In genomic region chr10:79349072-79349491, GRCh38 we compare ENCODE assay signal across 9 cellular contexts. TPM values are rescaled to one million over a fixed set of nuclear protein-coding genes. Genes with fewer than 3 reads are reported as not detected.
DNase-seq lines count a peak whose midpoint lies in the region; ATAC-seq and TF ChIP-seq lines count a peak whose summit lies in the region.
"Had no signal": no experiment of that assay in that cellular context is flagged by ENCODE, and none has a peak within 500 bp of the region (broad histone marks: within the 10 kb centered on the region; RNA-seq: fewer than 3 reads in every experiment).

No MANE protein-coding gene starts in this region.

- no peaks in the 10 kb centered on the region for H3K9me3 Mint-ChIP-seq in activated naive CD8-positive, alpha-beta T cell treated with anti-CD3 and anti-CD28 coated beads, Interleukin-2, amount 50 U/mL, for 24 hours
- no peaks in the 10 kb centered on the region for H3K9me3 Mint-ChIP-seq in memory B cell

- H3K4me3 ChIP-seq in heart right ventricle (peak overlapping the region in 5 of 10 donors; percentile 77 to 94 (median 80)), upper lobe of left lung (peak overlapping the region in 1 of 4 donors; percentile 61)

- H3K27me3 Mint-ChIP-seq in activated naive CD8-positive, alpha-beta T cell treated with anti-CD3 and anti-CD28 coated beads, Interleukin-2, amount 50 U/mL, for 24 hours, result no peaks in the 10 kb centered on the region
- no peaks in the 10 kb centered on the region for H3K27me3 Mint-ChIP-seq in memory B cell

- H3K27me3 ChIP-seq in heart right ventricle, result no peaks in the 10 kb centered on the region
- H3K27me3 ChIP-seq in upper lobe of left lung, result no peaks in the 10 kb centered on the region

- H3K36me3 ChIP-seq in heart right ventricle, result peaks cover 0 to 53% (median 45%) of the 10 kb centered on the region in 9 donors
- H3K36me3 ChIP-seq in upper lobe of left lung, result peaks cover 9 to 53% (median 39%) of the 10 kb centered on the region in 4 donors

- no peak for TF ChIP-seq EP300 in upper lobe of left lung (IDR thresholded peaks at IDR 0.05)

- H3K27ac ChIP-seq in heart right ventricle, result peak overlapping the region in 6 of 10 donors; percentile 90 to 98 (median 94)
- peak overlapping the region in 3 of 4 donors; percentile 85 to 94 (median 94) for H3K27ac ChIP-seq in upper lobe of left lung

- ATAC-seq in heart right ventricle, result no peak
- no peak for ATAC-seq in activated naive CD8-positive, alpha-beta T cell treated with anti-CD3 and anti-CD28 coated beads, Interleukin-2, amount 50 U/mL, for 24 hours
- ATAC-seq in memory B cell (ENCODE audit: low read depth), result no peak
- ATAC-seq in upper lobe of left lung (ENCODE audit: low FRiP score in 2 of 2), result no peak
- ATAC-seq in GM21717 (IDR thresholded peaks at IDR 0.05; ENCODE audit: unreplicated experiment), result no peak
- ATAC-seq in GM18858 (IDR thresholded peaks at IDR 0.05; ENCODE audit: unreplicated experiment), result no peak
- ATAC-seq in GM18517 (IDR thresholded peaks at IDR 0.05; ENCODE audit: unreplicated experiment), result no peak

- H3K4me1 Mint-ChIP-seq in activated naive CD8-positive, alpha-beta T cell treated with anti-CD3 and anti-CD28 coated beads, Interleukin-2, amount 50 U/mL, for 24 hours, result peaks cover 42% of the 10 kb centered on the region
- H3K4me1 Mint-ChIP-seq in memory B cell, result peaks cover 15% of the 10 kb centered on the region

- intact Hi-C loops in heart right ventricle (cut with DNase I), result loop anchor here in 1 of 10 donors (10.0 kb wide), 1 partner anchor 104 kb away; no protein-coding TSS in a partner anchor
- intact Hi-C loops in cardiac septum (cut with DNase I), result loop anchor here (5.0 kb wide), 1 partner anchor 127 kb away; no protein-coding TSS in a partner anchor

- no peak for TF ChIP-seq POLR2A in upper lobe of left lung (IDR thresholded peaks at IDR 0.05)

- WGBS in heart right ventricle, 2 donors, result 69 to 76% methylated on average over 6 of the region's 6 CpGs
- 88 to 92% methylated on average over 4 to 6 of the region's 6 CpGs for WGBS in upper lobe of left lung, 2 donors

- peaks cover 56% of the 10 kb centered on the region for H3K36me3 Mint-ChIP-seq in activated naive CD8-positive, alpha-beta T cell treated with anti-CD3 and anti-CD28 coated beads, Interleukin-2, amount 50 U/mL, for 24 hours (ENCODE audit: low read depth)
- H3K36me3 Mint-ChIP-seq in memory B cell, result peaks cover 21% of the 10 kb centered on the region

- peak overlapping the region; percentile 88 for H3K4me3 Mint-ChIP-seq in activated naive CD8-positive, alpha-beta T cell treated with anti-CD3 and anti-CD28 coated beads, Interleukin-2, amount 50 U/mL, for 24 hours
- peak overlapping the region; percentile 83 for H3K4me3 Mint-ChIP-seq in memory B cell

- DNase-seq in heart right ventricle (no peak), cardiac septum (ENCODE audit: low spot score) (no peak), memory B cell (ENCODE audit: low spot score in 2 of 2) (no peak), upper lobe of left lung (no peak)
- DNase-seq in activated naive CD8-positive, alpha-beta T cell treated with anti-CD3 and anti-CD28 coated beads, Interleukin-2, amount 50 U/mL, for 24 hours, result no peak
- DNase-seq: NCI-H1105 had no signal

- TF ChIP-seq CTCF in heart right ventricle (IDR thresholded peaks at IDR 0.05) (no peak), upper lobe of left lung (IDR thresholded peaks at IDR 0.05) (no peak)

- H3K4me1 ChIP-seq in heart right ventricle (peaks cover 3 to 81% (median 28%) of the 10 kb centered on the region in 9 donors), upper lobe of left lung (peaks cover 23 to 37% (median 25%) of the 10 kb centered on the region in 4 donors)

- peak overlapping the region; percentile 91 for H3K27ac Mint-ChIP-seq in activated naive CD8-positive, alpha-beta T cell treated with anti-CD3 and anti-CD28 coated beads, Interleukin-2, amount 50 U/mL, for 24 hours
- peak overlapping the region; percentile 95 for H3K27ac Mint-ChIP-seq in memory B cell

- H3K9me3 ChIP-seq in heart right ventricle (no peaks in the 10 kb centered on the region), upper lobe of left lung (no peaks in the 10 kb centered on the region)

RNA-seq across cellular contexts. Expression of gene PPIF, which starts 1.8 kb away (rescaled TPM):
- total RNA-seq in heart right ventricle (100 to 1,000 TPM in 9 of 10 donors, 10 to 100 TPM in 1; 95.5 to 205 (median 148) TPM), cardiac septum (115 TPM), upper lobe of left lung (10 to 100 TPM; 19.3 to 46.5 (median 31.2) TPM)
- polyA plus RNA-seq in heart right ventricle, result 100 to 1,000 TPM in 1 of 2 donors, 10 to 100 TPM in 1; 44.3 to 144 TPM
